In genomic region chr6:10412165-10412947, GRCh38 we compare ENCODE assay signal across 8 cellular contexts. TPM values are rescaled to one million over a fixed set of nuclear protein-coding genes. Genes with fewer than 3 reads are reported as not detected.
DNase-seq lines count a peak whose midpoint lies in the region; ATAC-seq and TF ChIP-seq lines count a peak whose summit lies in the region.

No MANE protein-coding gene starts in this region.

- intact Hi-C loops in left ventricle myocardium inferior (cut with micrococcal nuclease), result no loop called here

- H3K27ac ChIP-seq in BLaER1 treated with 17β-estradiol and CSF1 and Interleukin-3, amounts not matched to agents 10 nM and 100 nM, result peak overlapping the region in 9 of 11 experiments; percentile 29 to 54 (median 46); a peak in 12 of 22 replicates
- peak overlapping the region; percentile 8 for H3K27ac ChIP-seq in left ventricle myocardium inferior (replicated peaks)

- H3K9me3 Mint-ChIP-seq in activated naive CD4-positive, alpha-beta T cell treated with anti-CD3 and anti-CD28 coated beads, Interleukin-2, amount 50 U/mL, for 24 hours, result peaks cover 22% of the 10 kb centered on the region

- no peaks in the 10 kb centered on the region for H3K36me3 ChIP-seq in BLaER1 treated with 17β-estradiol and CSF1 and Interleukin-3, amounts not matched to agents 10 nM and 100 nM
- no peaks in the 10 kb centered on the region for H3K36me3 ChIP-seq in left ventricle myocardium inferior

- H4K20me1 ChIP-seq in BLaER1 treated with 17β-estradiol and CSF1 and Interleukin-3, amounts not matched to agents 10 nM and 100 nM, result peaks cover 0 to 75% (median 57%) of the 10 kb centered on the region in 11 experiments; a peak in 18 of 22 replicates

- peak overlapping the region; percentile 61 to 78 (median 69) for H3K4me3 ChIP-seq in BLaER1 treated with 17β-estradiol and CSF1 and Interleukin-3, amounts not matched to agents 10 nM and 100 nM
- peak overlapping the region; percentile 74 for H3K4me3 ChIP-seq in left ventricle myocardium inferior

- H3K4me1 ChIP-seq in BLaER1 treated with 17β-estradiol and CSF1 and Interleukin-3, amounts not matched to agents 10 nM and 100 nM, result peaks cover 19 to 48% (median 29%) of the 10 kb centered on the region in 10 experiments
- peaks cover 67% of the 10 kb centered on the region for H3K4me1 ChIP-seq in left ventricle myocardium inferior

- H3K9me3 ChIP-seq in BLaER1 treated with 17β-estradiol and CSF1 and Interleukin-3, amounts not matched to agents 10 nM and 100 nM (replicated peaks in 1 of 11), result peaks cover 0 to 21% (median 4%) of the 10 kb centered on the region in 11 experiments; a peak in 10 of 22 replicates
- no peaks in the 10 kb centered on the region for H3K9me3 ChIP-seq in left ventricle myocardium inferior (replicated peaks)

- peak overlapping the region; percentile 95 to 99 (median 99) for H3K4me2 ChIP-seq in BLaER1 treated with 17β-estradiol and CSF1 and Interleukin-3, amounts not matched to agents 10 nM and 100 nM

- peaks cover 18% of the 10 kb centered on the region for H3K36me3 Mint-ChIP-seq in activated naive CD4-positive, alpha-beta T cell treated with anti-CD3 and anti-CD28 coated beads, Interleukin-2, amount 50 U/mL, for 24 hours

- H3K27me3 ChIP-seq in BLaER1 treated with 17β-estradiol and CSF1 and Interleukin-3, amounts not matched to agents 10 nM and 100 nM, result peaks cover 97 to 100% (median 99%) of the 10 kb centered on the region in 11 experiments
- peaks cover 100% of the 10 kb centered on the region for H3K27me3 ChIP-seq in left ventricle myocardium inferior (ENCODE audit: low read depth)

- ATAC-seq in GM18520 (IDR thresholded peaks at IDR 0.05; ENCODE audit: unreplicated experiment), result peak; percentile 36
- peak; percentile 49 for ATAC-seq in HG03095 (IDR thresholded peaks at IDR 0.05; ENCODE audit: unreplicated experiment)

- TF ChIP-seq CTCF in left ventricle myocardium inferior (IDR thresholded peaks at IDR 0.05; ENCODE audit: borderline replicate concordance), result no peak

- peaks cover 71% of the 10 kb centered on the region for H3K27me3 Mint-ChIP-seq in activated naive CD4-positive, alpha-beta T cell treated with anti-CD3 and anti-CD28 coated beads, Interleukin-2, amount 50 U/mL, for 24 hours

- peak overlapping the region; percentile 72 for H3K27ac Mint-ChIP-seq in activated naive CD4-positive, alpha-beta T cell treated with anti-CD3 and anti-CD28 coated beads, Interleukin-2, amount 50 U/mL, for 24 hours

- peaks cover 45% of the 10 kb centered on the region for H3K4me1 Mint-ChIP-seq in activated naive CD4-positive, alpha-beta T cell treated with anti-CD3 and anti-CD28 coated beads, Interleukin-2, amount 50 U/mL, for 24 hours

- DNase-seq in NCI-H69 (lab: John Stamatoyannopoulos, UW) (peak; percentile 98), left ventricle myocardium inferior (no peak), retina (peak; percentile 71), NCI-H510A (lab: John Stamatoyannopoulos, UW) (no peak)

- peak overlapping the region; percentile 96 for H3K4me3 Mint-ChIP-seq in activated naive CD4-positive, alpha-beta T cell treated with anti-CD3 and anti-CD28 coated beads, Interleukin-2, amount 50 U/mL, for 24 hours

- peak overlapping the region; percentile 60 to 81 (median 75) for H3K9ac ChIP-seq in BLaER1 treated with 17β-estradiol and CSF1 and Interleukin-3, amounts not matched to agents 10 nM and 100 nM

RNA-seq across cellular contexts. Expression of gene TFAP2A, which starts 2.5 kb away (rescaled TPM):
- 0.66 TPM for total RNA-seq in left ventricle myocardium inferior

Comparison
In these comparisons a context has a peak if more than half of its experiments do, and no peak if none do; other contexts are left out.
1. DNase-seq: peak in NCI-H69 (single experiment) and retina (single experiment); none in left ventricle myocardium inferior (single experiment) and NCI-H510A (single experiment).